In the genomic region with DNA sequence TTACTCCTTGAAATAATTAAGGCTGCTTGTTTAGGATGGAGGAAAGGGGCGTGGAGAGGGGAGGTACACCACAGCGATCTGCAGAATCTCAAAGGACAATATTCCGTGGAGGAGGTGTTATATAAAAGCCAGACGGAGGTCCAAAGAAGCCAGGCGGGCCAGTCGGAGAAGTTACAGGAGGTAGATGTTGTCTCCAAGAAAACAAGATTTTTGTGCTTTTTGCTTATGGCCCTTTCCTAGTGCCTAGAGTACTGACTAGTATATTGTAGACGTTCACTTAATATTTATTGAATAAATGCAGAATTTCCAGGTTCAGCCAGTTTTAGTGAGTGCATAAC, we compare ENCODE assay signal across 8 cellular contexts. TPM values are rescaled to one million over a fixed set of nuclear protein-coding genes. Genes with fewer than 3 reads are reported as not detected.
DNase-seq lines count a peak whose midpoint lies in the region; ATAC-seq and TF ChIP-seq lines count a peak whose summit lies in the region.

No MANE protein-coding gene starts in this region.

- H3K9me3 Mint-ChIP-seq in Caco-2 (ENCODE audit: unreplicated experiment), result no peaks in the 10 kb centered on the region
- H3K9me3 Mint-ChIP-seq in activated naive CD4-positive, alpha-beta T cell treated with anti-CD3 and anti-CD28 coated beads, Interleukin-2, amount 50 U/mL, for 72 hours, result no peaks in the 10 kb centered on the region

- peaks cover 13% of the 10 kb centered on the region for H3K36me3 Mint-ChIP-seq in Caco-2 (ENCODE audit: insufficient read depth, unreplicated experiment)
- H3K36me3 Mint-ChIP-seq in activated naive CD4-positive, alpha-beta T cell treated with anti-CD3 and anti-CD28 coated beads, Interleukin-2, amount 50 U/mL, for 72 hours, result peaks cover 24 to 40% of the 10 kb centered on the region in 2 donors

- no peak overlapping the region for H3K27ac Mint-ChIP-seq in Caco-2 (ENCODE audit: unreplicated experiment)
- peak overlapping the region in 1 of 2 donors; percentile 96 for H3K27ac Mint-ChIP-seq in activated naive CD4-positive, alpha-beta T cell treated with anti-CD3 and anti-CD28 coated beads, Interleukin-2, amount 50 U/mL, for 72 hours

- POLR2A ChIA-PET in Caco-2 (lab: Charles Lee) (no interaction called here), Panc1 (lab: Charles Lee) (no interaction called here)

- H3K9me3 ChIP-seq in Caco-2, result no peaks in the 10 kb centered on the region
- H3K9me3 ChIP-seq in Panc1 (ENCODE audit: control insufficient read depth, insufficient read depth, low read depth, low read length), result no peaks in the 10 kb centered on the region
- no peaks in the 10 kb centered on the region for H3K9me3 ChIP-seq in neutrophil

- BruUV-seq in Caco-2 (replicated peaks; lab: Mats Ljungman, UMichigan), result no TSS peak
- no TSS peak for BruUV-seq in Panc1 (replicated peaks; lab: Mats Ljungman, UMichigan)

- peaks cover 13% of the 10 kb centered on the region for H3K4me1 Mint-ChIP-seq in Caco-2 (ENCODE audit: low read depth, unreplicated experiment)

- H3K4me3 ChIP-seq in Caco-2 (ENCODE audit: low read depth, low read length), result peak overlapping the region; percentile 83
- peak overlapping the region; percentile 74 to 85 for H3K4me3 ChIP-seq in Panc1 (ENCODE audit: low read depth in 2 of 2, low read length in 2 of 2)
- H3K4me3 ChIP-seq in neutrophil (ENCODE audit: low read depth in 1 of 2, low read length in 1 of 2), result peak overlapping the region; percentile 69 to 94

- DNase-seq in Caco-2, result no peak
- no peak for DNase-seq in Panc1 (ENCODE audit: low read depth, low spot score)
- DNase-seq in epithelial cell of prostate (ENCODE audit: low read depth, low spot score), result no peak
- DNase-seq in COLO829 (ENCODE audit: low spot score), result no peak
- DNase-seq in left lobe of liver (ENCODE audit: low spot score), result no peak
- no peak for DNase-seq in RPMI8226
- DNase-seq in activated naive CD4-positive, alpha-beta T cell treated with anti-CD3 and anti-CD28 coated beads, Interleukin-2, amount 50 U/mL, for 72 hours (ENCODE audit: low spot score in 2 of 2), result no peak

- H3K27ac ChIP-seq in Panc1 (ENCODE audit: low read length) (peak overlapping the region; percentile 78), epithelial cell of prostate (peak overlapping the region; percentile 67), neutrophil (peak overlapping the region; percentile 72)

- ATAC-seq in Panc1 (no peak; the same call in 1 of the 2 replicates), left lobe of liver (no peak)
- ATAC-seq in activated naive CD4-positive, alpha-beta T cell treated with anti-CD3 and anti-CD28 coated beads, Interleukin-2, amount 50 U/mL, for 72 hours, result no peak

- H3K27me3 ChIP-seq in Caco-2 (replicated peaks; ENCODE audit: control insufficient read depth, insufficient read depth, low read length), result no peaks in the 10 kb centered on the region
- H3K27me3 ChIP-seq in Panc1 (ENCODE audit: control insufficient read depth, insufficient read depth, low read length), result peaks cover 2% of the 10 kb centered on the region; the same call in 1 of the 2 replicates
- H3K27me3 ChIP-seq in neutrophil, result no peaks in the 10 kb centered on the region

- peaks cover 1% of the 10 kb centered on the region; the same call in 1 of the 2 replicates for H3K36me3 ChIP-seq in Caco-2 (ENCODE audit: control insufficient read depth, insufficient read depth, low read length)
- H3K36me3 ChIP-seq in Panc1 (ENCODE audit: control insufficient read depth, insufficient read depth, low read length), result no peaks in the 10 kb centered on the region; the same call in 1 of the 2 replicates
- H3K36me3 ChIP-seq in neutrophil, result no peaks in the 10 kb centered on the region

- H3K27me3 Mint-ChIP-seq in Caco-2 (ENCODE audit: insufficient read depth, unreplicated experiment), result no peaks in the 10 kb centered on the region

- H3K4me1 ChIP-seq in Caco-2 (0 out of 2 replicates have a peak, but pooled peaks cover 4% of the 10 kb centered on the region), Panc1 (ENCODE audit: control insufficient read depth, insufficient read depth, low read length) (peaks cover 15% of the 10 kb centered on the region), neutrophil (ENCODE audit: control insufficient read depth in 1 of 2, insufficient read depth in 1 of 2, low read depth in 1 of 2, low read length in 1 of 2) (peaks cover 52 to 55% of the 10 kb centered on the region in 2 experiments)

- in situ Hi-C loops in Panc1 (cut with HindIII; ENCODE audit: low pct_unique_long_range_greater_than_20kb, low sequenced_read_pairs), result no loop called here

- H3K4me3 Mint-ChIP-seq in Caco-2 (ENCODE audit: unreplicated experiment), result peak overlapping the region; percentile 92

- intact Hi-C loops in Caco-2 (cut with micrococcal nuclease; ENCODE audit: unreplicated experiment) (loop anchor here (1.0 to 2.0 kb wide), 4 partner anchors 15 to 127 kb away; a partner anchor contains a TSS), Panc1 (cut with micrococcal nuclease; ENCODE audit: unreplicated experiment) (loop anchor here (5.0 kb wide), 1 partner anchor 40 kb away; no protein-coding TSS in a partner anchor)

- TF ChIP-seq CTCF in Caco-2 (IDR thresholded peaks at IDR 0.05; ENCODE audit: insufficient read depth in 1 of 2, low read depth in 1 of 2, low read length in 1 of 2, severe bottlenecking in 1 of 2, unreplicated experiment in 1 of 2) (no peak), Panc1 (IDR thresholded peaks at IDR 0.05) (no peak), neutrophil (IDR thresholded peaks at IDR 0.05) (no peak)

- CTCF ChIA-PET in Caco-2 (lab: Charles Lee) (no interaction called here), Panc1 (lab: Charles Lee) (no interaction called here)

RNA-seq across cellular contexts. Expression of a gene that starts 0.8 kb away (rescaled TPM):
- total RNA-seq in Caco-2 (2022), result 21.4 and 21.8 TPM in 2 replicates
- 24.3 TPM for total RNA-seq in Panc1 (2021; ENCODE audit: unreplicated experiment)
- 10.7 TPM for polyA plus RNA-seq in Panc1 (2012; ENCODE audit: insufficient read length)
- total RNA-seq in left lobe of liver, result 1.6 TPM
- 10 to 100 TPM; 24.0 to 28.3 TPM for total RNA-seq in activated naive CD4-positive, alpha-beta T cell treated with anti-CD3 and anti-CD28 coated beads, Interleukin-2, amount 50 U/mL, for 72 hours

RNA-seq across cellular contexts. Expression of a gene that starts 57.2 kb away (rescaled TPM):
- total RNA-seq in Caco-2 (2022) (not detected in 2 replicates), Panc1 (2021; ENCODE audit: unreplicated experiment) (not detected), left lobe of liver (not detected)
- not detected for polyA plus RNA-seq in Panc1 (2012; ENCODE audit: insufficient read length)
- under 1 TPM in 1 of 2 donors, not detected in 1; 0.86 TPM for total RNA-seq in activated naive CD4-positive, alpha-beta T cell treated with anti-CD3 and anti-CD28 coated beads, Interleukin-2, amount 50 U/mL, for 72 hours
